Comparison of ENCODE assay signal across 8 cellular contexts in the genomic region with DNA sequence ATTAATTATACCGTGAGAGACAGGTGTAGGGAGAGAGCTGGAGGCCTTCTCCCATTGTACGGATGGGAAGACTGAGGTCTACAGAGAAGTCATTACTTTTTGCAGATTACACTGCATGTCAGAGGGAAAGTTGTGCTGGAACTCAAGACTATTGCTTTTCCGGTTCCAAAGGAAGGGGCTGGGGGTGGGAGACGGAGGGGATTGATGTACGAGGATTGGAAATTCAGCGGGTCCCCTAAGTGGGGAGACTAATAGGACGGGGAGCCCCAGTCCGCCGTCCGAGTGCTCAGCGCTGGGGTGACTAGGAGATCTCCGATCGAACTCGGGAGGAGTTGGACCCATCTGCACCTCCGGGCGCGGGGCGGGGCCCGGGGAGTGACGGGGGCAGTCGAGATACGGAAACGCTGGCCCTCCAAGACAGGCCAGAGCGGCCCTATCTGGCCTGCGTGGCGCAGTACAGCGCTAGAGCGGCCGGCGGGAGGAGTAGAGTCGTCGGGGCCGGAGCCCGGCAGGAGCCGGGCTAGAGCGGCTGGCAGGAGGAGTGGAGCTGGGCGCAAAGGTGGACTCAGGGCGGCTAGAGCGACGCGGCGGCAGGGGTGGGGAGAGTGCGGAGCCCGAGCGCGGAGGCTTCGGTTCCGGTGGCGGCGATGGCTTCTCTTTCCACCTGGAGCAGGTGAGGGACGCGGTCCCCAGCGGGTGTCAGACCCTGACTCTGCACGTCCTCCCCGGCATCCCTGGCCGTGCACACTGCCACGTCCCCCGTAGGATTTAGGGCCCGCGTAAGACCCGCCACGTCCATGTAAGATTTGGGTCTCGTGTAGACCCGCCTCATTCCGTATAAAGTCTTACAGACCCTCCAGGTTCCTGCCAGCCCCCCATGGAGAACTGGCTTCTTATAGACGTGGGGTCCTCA. TPM values are rescaled to one million over a fixed set of nuclear protein-coding genes. Genes with fewer than 3 reads are reported as not detected.
DNase-seq lines count a peak whose midpoint lies in the region; ATAC-seq and TF ChIP-seq lines count a peak whose summit lies in the region.

No MANE protein-coding gene starts in this region.

- H3K9ac ChIP-seq in SK-N-SH = peak overlapping the region; percentile 85

- H4K20me1 ChIP-seq in SK-N-SH (ENCODE audit: insufficient read depth) (peaks cover 33% of the 10 kb centered on the region), osteoblast (ENCODE audit: insufficient read depth, low read length) (peaks cover 26% of the 10 kb centered on the region)

- H3K27me3 Mint-ChIP-seq in HFFc6 (ENCODE audit: insufficient read depth) = peaks cover 6% of the 10 kb centered on the region

- 0 out of 2 replicates have a peak overlapping the region, but pooled peaks have one; percentile 77 for H2AFZ ChIP-seq in SK-N-SH (ENCODE audit: low read depth)
- H2AFZ ChIP-seq in osteoblast (ENCODE audit: low read length) = peak overlapping the region; percentile 91

- under 1% methylated on average over 23 of the region's 66 CpGs for WGBS in SK-N-SH (ENCODE audit: low lambda C conversion rate)

- H3K4me2 ChIP-seq in SK-N-SH = peak overlapping the region; percentile 91
- H3K4me2 ChIP-seq in osteoblast (ENCODE audit: insufficient read depth, low read length) = peak overlapping the region; percentile 98

- peaks cover 11 to 16% of the 10 kb centered on the region in 2 experiments; a peak in 3 of 4 replicates for H3K4me1 ChIP-seq in SK-N-SH (ENCODE audit: control insufficient read depth in 1 of 2, insufficient read depth in 2 of 2, low read depth in 1 of 2, low read length in 1 of 2)
- peaks cover 24% of the 10 kb centered on the region for H3K4me1 ChIP-seq in osteoblast (ENCODE audit: insufficient read depth, low read length)
- peaks cover 7 to 12% of the 10 kb centered on the region in 2 donors for H3K4me1 ChIP-seq in thoracic aorta (ENCODE audit: control insufficient read depth in 1 of 2, low read depth in 2 of 2)

- POLR2A ChIA-PET in SK-N-SH (lab: Yijun Ruan, JAX) = interaction anchor here (1.0 to 1.2 kb wide), 3 partner anchors 11 to 50 kb away, joined by 3 to 7 read pairs (median 4); a partner anchor contains a TSS

- peaks cover 5% of the 10 kb centered on the region; the same call in 1 of the 2 replicates for H3K36me3 Mint-ChIP-seq in HFFc6 (ENCODE audit: low read depth)
- H3K36me3 Mint-ChIP-seq in activated naive CD4-positive, alpha-beta T cell treated with anti-CD3 and anti-CD28 coated beads, Interleukin-2, amount 50 U/mL, for 72 hours = peaks cover 30 to 43% of the 10 kb centered on the region in 2 donors

- 0 out of 2 replicates have a peak, but pooled peaks have one; percentile 12 for TF ChIP-seq CTCF in HFFc6 (IDR thresholded peaks at IDR 0.05)
- no peak for TF ChIP-seq CTCF in NB4 (IDR thresholded peaks at IDR 0.05; ENCODE audit: low read depth, low read length)
- TF ChIP-seq CTCF in SK-N-SH (IDR thresholded peaks at IDR 0.05) = no peak
- TF ChIP-seq CTCF in osteoblast (IDR thresholded peaks at IDR 0.05; ENCODE audit: extremely low read depth, low read depth, low read length) = no peak
- no peak for TF ChIP-seq CTCF in thoracic aorta (IDR thresholded peaks at IDR 0.05)

- no peaks in the 10 kb centered on the region for H3K27me3 ChIP-seq in SK-N-SH (ENCODE audit: insufficient read depth)
- H3K27me3 ChIP-seq in osteoblast (ENCODE audit: insufficient read depth, low read length) = no peaks in the 10 kb centered on the region
- no peaks in the 10 kb centered on the region for H3K27me3 ChIP-seq in thoracic aorta (replicated peaks; ENCODE audit: insufficient read depth)

- H3K27ac ChIP-seq in SK-N-SH (ENCODE audit: low read depth in 2 of 2, low read length in 1 of 2) (peak overlapping the region; percentile 6 to 40; a peak in 2 of 4 replicates), osteoblast (ENCODE audit: low read depth, low read length) (peak overlapping the region; percentile 81), thoracic aorta (peak overlapping the region; percentile 71 to 80)

- H3K9me3 ChIP-seq in SK-N-SH (no peaks in the 10 kb centered on the region; the same call in 1 of the 2 replicates), osteoblast (ENCODE audit: low read depth, low read length) (no peaks in the 10 kb centered on the region), thoracic aorta (no peaks in the 10 kb centered on the region)

- H3F3A ChIP-seq in SK-N-SH (replicated peaks; ENCODE audit: insufficient read depth) = peaks cover 13% of the 10 kb centered on the region

- H3K4me3 ChIP-seq in GM08714 (ENCODE audit: low read length) (peak overlapping the region; percentile 95), NB4 (ENCODE audit: low read depth, low read length) (peak overlapping the region; percentile 91), SK-N-SH (ENCODE audit: low read depth in 2 of 2, low read length in 1 of 2) (peak overlapping the region; percentile 74 to 87), osteoblast (ENCODE audit: insufficient read depth, low read length) (peak overlapping the region; percentile 84), thoracic aorta (peak overlapping the region; percentile 100)

- CTCF ChIA-PET in SK-N-SH (lab: Yijun Ruan, JAX) = interaction anchor here (0.7 to 3.6 kb wide), 5 partner anchors 11 to 68 kb away, joined by 3 to 12 read pairs (median 5); a partner anchor contains a TSS

- TF ChIP-seq RAD21 in SK-N-SH (IDR thresholded peaks at IDR 0.05; ENCODE audit: low read length) = no peak

- no peaks in the 10 kb centered on the region for H3K9me3 Mint-ChIP-seq in HFFc6
- H3K9me3 Mint-ChIP-seq in activated naive CD4-positive, alpha-beta T cell treated with anti-CD3 and anti-CD28 coated beads, Interleukin-2, amount 50 U/mL, for 72 hours = no peaks in the 10 kb centered on the region

- peaks cover 47% of the 10 kb centered on the region for H3K4me1 Mint-ChIP-seq in HFFc6 (ENCODE audit: low read depth)

- peak; percentile 55 for TF ChIP-seq POLR2A in NB4 (IDR thresholded peaks at IDR 0.05; ENCODE audit: extremely low read depth, insufficient read length)

- TF ChIP-seq EP300 in SK-N-SH (IDR thresholded peaks at IDR 0.05; ENCODE audit: borderline replicate concordance in 1 of 2, low read depth in 1 of 2, low read length in 1 of 2) = peak in 1 of 2 experiments; percentile 49; a peak in 1 of 4 replicates

- peak overlapping the region; percentile 94 for H3K4me3 Mint-ChIP-seq in HFFc6

- H3K36me3 ChIP-seq in SK-N-SH (replicated peaks in 1 of 2; ENCODE audit: control insufficient read depth in 1 of 2, insufficient read depth in 2 of 2, low read length in 1 of 2) (peaks cover under 1 to 10% of the 10 kb centered on the region in 2 experiments), osteoblast (ENCODE audit: insufficient read depth, low read length) (peaks cover 3% of the 10 kb centered on the region), thoracic aorta (peaks cover 7% of the 10 kb centered on the region)

- ATAC-seq in activated naive CD4-positive, alpha-beta T cell treated with anti-CD3 and anti-CD28 coated beads, Interleukin-2, amount 50 U/mL, for 72 hours = peak; percentile 54 to 78
- ATAC-seq in thoracic aorta (ENCODE audit: insufficient number of reproducible peaks, low FRiP score, low read depth) = peak; percentile 94

- DNase-seq in HFFc6 (peak; percentile 97), NB4 (ENCODE audit: low read depth) (peak; percentile 93), SK-N-SH (peak; percentile 98), glomerular visceral epithelial cell (ENCODE audit: extremely low spot score) (peak; percentile 98), osteoblast (ENCODE audit: insufficient read length, low spot score, missing footprints) (peak; percentile 100), thoracic aorta (ENCODE audit: low spot score) (peak; percentile 67)
- DNase-seq in activated naive CD4-positive, alpha-beta T cell treated with anti-CD3 and anti-CD28 coated beads, Interleukin-2, amount 50 U/mL, for 72 hours (ENCODE audit: low spot score in 2 of 2) = peak; percentile 80 to 91

- H3K79me2 ChIP-seq in SK-N-SH (ENCODE audit: insufficient read depth) (peaks cover 37% of the 10 kb centered on the region), osteoblast (ENCODE audit: insufficient read depth, low read length) (peaks cover 36% of the 10 kb centered on the region)

- no peaks in the 10 kb centered on the region for H3K9me2 ChIP-seq in SK-N-SH

- H3K27ac Mint-ChIP-seq in HFFc6 = peak overlapping the region; percentile 88
- peak overlapping the region; percentile 85 to 96 for H3K27ac Mint-ChIP-seq in activated naive CD4-positive, alpha-beta T cell treated with anti-CD3 and anti-CD28 coated beads, Interleukin-2, amount 50 U/mL, for 72 hours

RNA-seq across cellular contexts. Expression of a gene that starts 1.1 kb away (rescaled TPM):
- total RNA-seq in HFFc6 (2021; fragmentation: NEBNext Ultra II Directional; extraction: Animal tissue kit (Norgen Biotek cat#: 25700)) = 10 to 100 TPM; 63.8 to 73.3 (median 68.2) TPM
- 67.3 and 102 TPM in 2 replicates for polyA plus RNA-seq in SK-N-SH (2012; rRNA removed)
- 35.5 and 50.9 TPM in 2 replicates for polyA plus RNA-seq in SK-N-SH (2012; cell fraction: cytosol; rRNA removed)
- 244 and 278 TPM in 2 replicates for polyA plus RNA-seq in SK-N-SH (2012; cell fraction: nucleus; rRNA removed)
- total RNA-seq in activated naive CD4-positive, alpha-beta T cell treated with anti-CD3 and anti-CD28 coated beads, Interleukin-2, amount 50 U/mL, for 72 hours = 100 to 1,000 TPM; 361 to 383 TPM
- 30.6 and 31.8 TPM in 2 replicates for total RNA-seq in osteoblast
- total RNA-seq in thoracic aorta = 100 to 1,000 TPM in 1 of 2 donors, 10 to 100 TPM in 1; 75.3 to 104 TPM

RNA-seq across cellular contexts. Expression of a gene that starts 7.0 kb away (rescaled TPM):
- under 1 TPM in 4 of 6 experiments, not detected in 2; 0.23 to 0.62 (median 0.35) TPM for total RNA-seq in HFFc6 (2021; fragmentation: NEBNext Ultra II Directional; extraction: Animal tissue kit (Norgen Biotek cat#: 25700))
- polyA plus RNA-seq in SK-N-SH (2012; rRNA removed) = 0.20 and 0.31 TPM in 2 replicates
- polyA plus RNA-seq in SK-N-SH (2012; cell fraction: cytosol; rRNA removed) = 0.08 and 0.12 TPM in 2 replicates
- polyA plus RNA-seq in SK-N-SH (2012; cell fraction: nucleus; rRNA removed) = 0.23 and 0.28 TPM in 2 replicates
- 1 to 10 TPM; 3.3 to 7.0 TPM for total RNA-seq in activated naive CD4-positive, alpha-beta T cell treated with anti-CD3 and anti-CD28 coated beads, Interleukin-2, amount 50 U/mL, for 72 hours
- 0.36 TPM in 1 of 2 replicates, not detected in the other for total RNA-seq in osteoblast
- not detected for total RNA-seq in thoracic aorta

RNA-seq across cellular contexts. Expression of a gene that starts 24.0 kb away (rescaled TPM):
- 1,000 to 10,000 TPM; 2,312 to 2,495 (median 2,438) TPM for total RNA-seq in HFFc6 (2021; fragmentation: NEBNext Ultra II Directional; extraction: Animal tissue kit (Norgen Biotek cat#: 25700))
- polyA plus RNA-seq in SK-N-SH (2012; rRNA removed) = 2,819 and 3,310 TPM in 2 replicates
- 1,050 and 3,295 TPM in 2 replicates for polyA plus RNA-seq in SK-N-SH (2012; cell fraction: cytosol; rRNA removed)
- 465 and 1,192 TPM in 2 replicates for polyA plus RNA-seq in SK-N-SH (2012; cell fraction: nucleus; rRNA removed)
- 1,000 to 10,000 TPM; 3,521 to 4,779 TPM for total RNA-seq in activated naive CD4-positive, alpha-beta T cell treated with anti-CD3 and anti-CD28 coated beads, Interleukin-2, amount 50 U/mL, for 72 hours
- total RNA-seq in osteoblast = 486 and 791 TPM in 2 replicates
- 100 to 1,000 TPM; 347 to 429 TPM for total RNA-seq in thoracic aorta

RNA-seq across cellular contexts. Expression of a gene that starts 39.2 kb away (rescaled TPM):
- not detected for total RNA-seq in HFFc6 (2021; fragmentation: NEBNext Ultra II Directional; extraction: Animal tissue kit (Norgen Biotek cat#: 25700))
- polyA plus RNA-seq in SK-N-SH (2012; rRNA removed) = not detected in 2 replicates
- polyA plus RNA-seq in SK-N-SH (2012; cell fraction: cytosol; rRNA removed) = not detected in 2 replicates
- polyA plus RNA-seq in SK-N-SH (2012; cell fraction: nucleus; rRNA removed) = not detected in 2 replicates
- not detected for total RNA-seq in activated naive CD4-positive, alpha-beta T cell treated with anti-CD3 and anti-CD28 coated beads, Interleukin-2, amount 50 U/mL, for 72 hours
- total RNA-seq in osteoblast (not detected in 2 replicates), thoracic aorta (not detected)

RNA-seq across cellular contexts. Expression of a gene that starts 39.6 kb away (rescaled TPM):
- total RNA-seq in HFFc6 (2021; fragmentation: NEBNext Ultra II Directional; extraction: Animal tissue kit (Norgen Biotek cat#: 25700)) = not detected
- not detected in 2 replicates for polyA plus RNA-seq in SK-N-SH (2012; rRNA removed)
- not detected in 2 replicates for polyA plus RNA-seq in SK-N-SH (2012; cell fraction: cytosol; rRNA removed)
- not detected in 2 replicates for polyA plus RNA-seq in SK-N-SH (2012; cell fraction: nucleus; rRNA removed)
- not detected for total RNA-seq in activated naive CD4-positive, alpha-beta T cell treated with anti-CD3 and anti-CD28 coated beads, Interleukin-2, amount 50 U/mL, for 72 hours
- not detected in 2 replicates for total RNA-seq in osteoblast
- not detected for total RNA-seq in thoracic aorta

Comparison
In these comparisons a context has a peak if more than half of its experiments do, and no peak if none do; other contexts are left out.
1. Peak in every context shown above with its lines: DNase-seq, ATAC-seq, H3K4me3 ChIP-seq and H3K27ac ChIP-seq.
2. H3K27ac ChIP-seq: peak in every context shown above with its lines; median percentile 81 in osteoblast; 76 in thoracic aorta; 23 in SK-N-SH.